In the genomic region with DNA sequence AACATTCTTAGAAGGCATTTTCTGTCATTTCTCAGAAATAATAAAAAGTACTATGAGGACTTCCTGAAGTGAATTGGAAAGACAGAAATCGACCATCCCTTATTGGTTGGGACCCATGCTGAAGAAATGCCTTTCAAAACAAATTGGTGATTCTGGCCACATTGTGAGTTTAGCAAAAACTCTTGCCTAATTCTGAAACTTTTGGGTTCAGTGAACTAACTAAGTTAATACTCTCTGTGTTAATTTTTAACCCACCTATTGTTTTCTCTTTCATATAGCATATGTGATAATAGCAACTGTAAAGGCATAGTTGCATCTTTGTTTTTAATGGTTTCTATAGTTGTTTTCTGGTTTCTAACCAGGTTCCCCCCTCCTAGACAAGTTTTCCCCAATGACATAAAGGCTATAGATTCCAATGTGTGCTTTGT, we compare ENCODE assay signal across 19 cellular contexts.
DNase-seq lines count a peak whose midpoint lies in the region; ATAC-seq and TF ChIP-seq lines count a peak whose summit lies in the region.
"Had no signal": no experiment of that assay in that cellular context is flagged by ENCODE, and none has a peak within 500 bp of the region (broad histone marks: within the 10 kb centered on the region; RNA-seq: fewer than 3 reads in every experiment).

No MANE protein-coding gene starts in this region.

- no peak overlapping the region for H3K27ac Mint-ChIP-seq in naive thymus-derived CD8-positive, alpha-beta T cell
- H3K27ac Mint-ChIP-seq: activated naive CD4-positive, alpha-beta T cell treated with anti-CD3 and anti-CD28 coated beads, Interleukin-2, amount 50 U/mL, for 72 hours; stimulated activated naive CD8-positive, alpha-beta T cell treated with anti-CD3 and anti-CD28 coated beads, Interleukin-15, Interleukin-2, amounts not matched to agents 100 ng/mL and 50 ng/mL, for 24 hours had no signal

- peaks cover 0 to 16% (median 7%) of the 10 kb centered on the region in 9 donors for H3K9me3 Mint-ChIP-seq in naive thymus-derived CD8-positive, alpha-beta T cell

- no peaks in the 10 kb centered on the region for H3K4me1 Mint-ChIP-seq in naive thymus-derived CD8-positive, alpha-beta T cell
- H3K4me1 Mint-ChIP-seq: central memory CD8-positive, alpha-beta T cell had no signal

- ATAC-seq in GM18519 (IDR thresholded peaks at IDR 0.05; ENCODE audit: low FRiP score, unreplicated experiment), result peak; percentile 77
- ATAC-seq in GM21423 (IDR thresholded peaks at IDR 0.05; ENCODE audit: unreplicated experiment), result peak; percentile 86
- peak; percentile 85 for ATAC-seq in HG03108 (IDR thresholded peaks at IDR 0.05; ENCODE audit: unreplicated experiment)
- ATAC-seq in naive thymus-derived CD8-positive, alpha-beta T cell, result no peak
- ATAC-seq: activated naive CD4-positive, alpha-beta T cell treated with anti-CD3 and anti-CD28 coated beads, Interleukin-2, amount 50 U/mL, for 72 hours; left cardiac atrium had no signal

- H3K9me3 ChIP-seq in Peyer's patch, result no peaks in the 10 kb centered on the region
- H3K9me3 ChIP-seq: sigmoid colon, SJSA1 had no signal

- POLR2A ChIA-PET in naive thymus-derived CD8-positive, alpha-beta T cell (lab: Charles Lee), result no interaction called here

- no peaks in the 10 kb centered on the region for H3K27me3 ChIP-seq in Peyer's patch
- no peaks in the 10 kb centered on the region for H3K27me3 ChIP-seq in dorsolateral prefrontal cortex
- H3K27me3 ChIP-seq: sigmoid colon, SJSA1 had no signal

- no peak overlapping the region for H3K4me3 ChIP-seq in Peyer's patch
- H3K4me3 ChIP-seq in dorsolateral prefrontal cortex, result no peak overlapping the region
- H3K4me3 ChIP-seq: sigmoid colon, SJSA1 had no signal

- H3K36me3 Mint-ChIP-seq in naive thymus-derived CD8-positive, alpha-beta T cell, result no peaks in the 10 kb centered on the region
- H3K36me3 Mint-ChIP-seq: activated naive CD4-positive, alpha-beta T cell treated with anti-CD3 and anti-CD28 coated beads, Interleukin-2, amount 50 U/mL, for 72 hours had no signal

- H3K27me3 Mint-ChIP-seq in naive thymus-derived CD8-positive, alpha-beta T cell, result no peaks in the 10 kb centered on the region
- H3K27me3 Mint-ChIP-seq: central memory CD8-positive, alpha-beta T cell; stimulated activated naive CD8-positive, alpha-beta T cell treated with anti-CD3 and anti-CD28 coated beads, Interleukin-15, Interleukin-2, amounts not matched to agents 100 ng/mL and 50 ng/mL, for 24 hours had no signal

- no peaks in the 10 kb centered on the region for H3K36me3 ChIP-seq in Peyer's patch
- H3K36me3 ChIP-seq: sigmoid colon, SJSA1 had no signal

- intact Hi-C loops in dorsolateral prefrontal cortex (cut with DNase I), result no loop called here

- DNase-seq in Peyer's patch (no peak), dermis blood vessel endothelial cell (no peak), NCI-H146 (lab: John Stamatoyannopoulos, UW) (no peak), dorsolateral prefrontal cortex (no peak)
- no peak for DNase-seq in naive thymus-derived CD8-positive, alpha-beta T cell
- DNase-seq: DMS 273 treated with DMSO at 0.1 percent for 48 hours, glutamatergic neuron, left cardiac atrium, NCI-H187, NCI-H774, sigmoid colon had no signal

- peaks cover 0 to 8% (median 0%) of the 10 kb centered on the region in 4 donors for H3K4me1 ChIP-seq in Peyer's patch
- H3K4me1 ChIP-seq: sigmoid colon had no signal

- H3K27ac ChIP-seq in Peyer's patch, result peak overlapping the region in 3 of 4 donors; percentile 10 to 51 (median 32)
- no peak overlapping the region for H3K27ac ChIP-seq in dorsolateral prefrontal cortex
- H3K27ac ChIP-seq: sigmoid colon, SJSA1, VCaP had no signal

- TF ChIP-seq POLR2A in Peyer's patch (IDR thresholded peaks at IDR 0.05), result no peak

- H3K4me3 Mint-ChIP-seq in naive thymus-derived CD8-positive, alpha-beta T cell, result no peak overlapping the region
- H3K4me3 Mint-ChIP-seq: central memory CD8-positive, alpha-beta T cell; stimulated activated naive CD8-positive, alpha-beta T cell treated with anti-CD3 and anti-CD28 coated beads, Interleukin-15, Interleukin-2, amounts not matched to agents 100 ng/mL and 50 ng/mL, for 24 hours had no signal

- TF ChIP-seq CTCF in Peyer's patch (IDR thresholded peaks at IDR 0.05), result no peak
- TF ChIP-seq CTCF in dorsolateral prefrontal cortex (IDR thresholded peaks at IDR 0.05 in 54 of 56, conservative IDR thresholded peaks at IDR 0.05 in 2 of 56; ENCODE audit: low read depth in 1 of 56, partially characterized antibody in 56 of 56), result no peak

Comparison
In these comparisons a context has a peak if more than half of its experiments do, and no peak if none do; other contexts are left out.
1. ATAC-seq: peak in GM18519 (single experiment), GM21423 (single experiment) and HG03108 (single experiment); none in naive thymus-derived CD8-positive, alpha-beta T cell (0 of 2).
2. H3K27ac ChIP-seq: peak in Peyer's patch (3 of 4); none in dorsolateral prefrontal cortex (0 of 59).